ENCODE assay signal across 32 cellular contexts in genomic region chr19:40210919-40211318, GRCh38. TPM values are rescaled to one million over a fixed set of nuclear protein-coding genes. Genes with fewer than 3 reads are reported as not detected.
"Had no signal": no experiment of that assay in that cellular context is flagged by ENCODE, and none has a peak within 500 bp of the region (broad histone marks: within the 10 kb centered on the region; RNA-seq: fewer than 3 reads in every experiment).

No MANE protein-coding gene starts in this region.

- H3K27me3 ChIP-seq: colonic mucosa, uterus had no signal

- H3K79me2 ChIP-seq: parathyroid adenoma had no signal

- H3K36me3 ChIP-seq: breast epithelium, colonic mucosa, uterus had no signal

- H3K9me3 ChIP-seq: breast epithelium, colonic mucosa, psoas muscle, sigmoid colon, thoracic aorta, uterus had no signal

- FAIRE-seq: small intestine, TTC549 had no signal

- H3K4me1 ChIP-seq: breast epithelium, colonic mucosa, gastroesophageal sphincter, parathyroid adenoma, psoas muscle, sigmoid colon, uterus had no signal

- H2AFZ ChIP-seq: parathyroid adenoma had no signal

- H3K9ac ChIP-seq: parathyroid adenoma had no signal

- H3K4me3 ChIP-seq: breast epithelium, colonic mucosa, gastroesophageal sphincter, psoas muscle, sigmoid colon, thoracic aorta, uterus had no signal

- H3K27ac ChIP-seq: breast epithelium, colonic mucosa, gastroesophageal sphincter, parathyroid adenoma, psoas muscle, sigmoid colon, thoracic aorta, uterus, VCaP had no signal

- ATAC-seq: activated CD4-positive, CD25-positive, alpha-beta regulatory T cell treated with anti-CD3 and anti-CD28 coated beads, Interleukin-2, amount 50 U/mL, for 24 hours; activated naive CD8-positive, alpha-beta T cell treated with anti-CD3 and anti-CD28 coated beads, Interleukin-2, amount 50 U/mL, for 24 hours; gastroesophageal sphincter; naive thymus-derived CD4-positive, alpha-beta T cell; psoas muscle; stimulated activated effector memory CD8-positive, alpha-beta T cell treated with anti-CD3 and anti-CD28 coated beads, Interleukin-12 subunit alpha, Interleukin-12 subunit beta, amount 100 ng/mL, for 72 hours had no signal

- DNase-seq: activated CD4-positive, alpha-beta memory T cell treated with anti-CD3 and anti-CD28 coated beads, Interleukin-2, amount 10 ng/mL, durations not matched to agents 7 days and 5 days; activated CD4-positive, alpha-beta T cell treated with anti-CD3 and anti-CD28 coated beads, Interleukin-2, amount 10 ng/mL, durations not matched to agents 7 days and 5 days; activated CD8-positive, alpha-beta memory T cell treated with anti-CD3 and anti-CD28 coated beads, Interleukin-2, amount 50 U/mL, for 48 hours; activated gamma-delta T cell; activated naive CD8-positive, alpha-beta T cell treated with anti-CD3 and anti-CD28 coated beads, Interleukin-2, amount 50 U/mL, for 24 hours; activated T-cell treated with anti-CD3 and anti-CD28 coated beads, Interleukin-2, amount 50 U/mL, for 24 hours; amygdala; colonic mucosa; effector CD8-positive, alpha-beta T cell; erythroblast; hippocampal formation; midbrain; naive thymus-derived CD4-positive, alpha-beta T cell; nucleus accumbens; psoas muscle; sigmoid colon; small intestine; stimulated activated CD4-positive, alpha-beta T cell treated with anti-CD3 and anti-CD28 coated beads, Interleukin-4, amount 100 ng/mL, for 24 hours; trophoblast cell; uterus had no signal

RNA-seq across cellular contexts. Expression of gene TTC9B, which starts 7.3 kb away (rescaled TPM):
- total RNA-seq: activated CD4-positive, alpha-beta memory T cell treated with anti-CD3 and anti-CD28 coated beads, Interleukin-2, amount 10 ng/mL, durations not matched to agents 7 days and 5 days; activated CD4-positive, alpha-beta T cell treated with anti-CD3 and anti-CD28 coated beads, Interleukin-2, amount 10 ng/mL, durations not matched to agents 7 days and 5 days; dermis microvascular lymphatic vessel endothelial cell; gastroesophageal sphincter; kidney epithelial cell; lower leg skin; naive thymus-derived CD4-positive, alpha-beta T cell; psoas muscle; subcutaneous adipose tissue; thoracic aorta; uterus had no signal
- polyA plus RNA-seq: naive thymus-derived CD4-positive, alpha-beta T cell had no signal

RNA-seq across cellular contexts. Expression of gene CCNP, which starts 15.6 kb away (rescaled TPM):
- total RNA-seq: activated CD4-positive, alpha-beta memory T cell treated with anti-CD3 and anti-CD28 coated beads, Interleukin-2, amount 10 ng/mL, durations not matched to agents 7 days and 5 days; dermis microvascular lymphatic vessel endothelial cell; psoas muscle; sigmoid colon had no signal
- polyA plus RNA-seq: naive thymus-derived CD4-positive, alpha-beta T cell had no signal
